ENCODE assay signal across 11 cellular contexts in the genomic region with DNA sequence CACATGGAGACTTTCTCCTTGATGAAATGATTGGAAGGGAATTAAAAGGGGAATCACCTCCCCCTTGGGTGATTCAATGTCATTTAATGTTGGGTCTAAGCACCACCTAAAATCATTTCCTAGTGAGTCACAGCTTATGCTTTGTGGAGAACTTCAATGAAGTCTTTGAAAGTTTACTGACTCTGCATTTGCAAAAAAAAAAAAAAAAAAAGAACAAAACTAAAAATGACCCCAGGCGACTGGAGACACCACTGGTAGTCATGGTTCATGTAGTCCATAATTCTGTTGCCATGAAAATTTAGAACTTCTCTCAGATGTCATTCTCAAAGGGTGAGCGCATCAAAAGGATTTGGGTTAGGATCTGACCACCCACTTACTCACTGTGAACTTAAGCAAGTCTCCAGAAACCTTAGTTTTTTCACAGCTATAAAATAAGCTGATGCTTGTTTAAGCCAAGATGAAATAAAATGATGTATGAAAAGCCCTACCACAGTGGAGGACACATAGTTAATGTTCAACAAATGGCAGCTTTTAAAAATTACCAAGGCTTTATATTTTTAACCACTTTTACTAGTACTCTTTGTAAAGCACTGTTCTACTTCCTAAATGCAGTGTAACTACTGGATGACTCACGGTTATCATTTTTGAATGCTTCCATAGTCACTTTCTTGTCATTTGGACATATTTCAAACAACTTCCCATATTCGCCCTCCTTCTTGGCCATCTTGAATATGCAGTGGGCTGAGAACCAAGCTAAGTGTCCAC. TPM values are rescaled to one million over a fixed set of nuclear protein-coding genes. Genes with fewer than 3 reads are reported as not detected.
A peak's percentile ranks its signal among the peaks of the same experiment; 100 is the strongest.
DNase-seq lines count a peak whose midpoint lies in the region; ATAC-seq and TF ChIP-seq lines count a peak whose summit lies in the region.
"Had no signal": no experiment of that assay in that cellular context is flagged by ENCODE, and none has a peak within 500 bp of the region (broad histone marks: within the 10 kb centered on the region; RNA-seq: fewer than 3 reads in every experiment).

No MANE protein-coding gene starts in this region.

- peak overlapping the region; percentile 89 for H3K27ac Mint-ChIP-seq in HFFc6
- H3K27ac Mint-ChIP-seq in stimulated activated memory B cell treated with anti-CD40 and anti-IgM and Interleukin-4, amounts not matched to agents 10 μg/mL and 1 μg/mL and 100 μg/mL, for 72 hours, result no peak overlapping the region
- H3K27ac Mint-ChIP-seq: effector memory CD8-positive, alpha-beta T cell had no signal

- H3K36me3 Mint-ChIP-seq in HFFc6 (ENCODE audit: low read depth), result no peaks in the 10 kb centered on the region
- no peaks in the 10 kb centered on the region for H3K36me3 Mint-ChIP-seq in stimulated activated memory B cell treated with anti-CD40 and anti-IgM and Interleukin-4, amounts not matched to agents 10 μg/mL and 1 μg/mL and 100 μg/mL, for 72 hours

- H3K27me3 Mint-ChIP-seq in HFFc6 (ENCODE audit: insufficient read depth), result peaks cover 10% of the 10 kb centered on the region
- peaks cover 18% of the 10 kb centered on the region for H3K27me3 Mint-ChIP-seq in stimulated activated memory B cell treated with anti-CD40 and anti-IgM and Interleukin-4, amounts not matched to agents 10 μg/mL and 1 μg/mL and 100 μg/mL, for 72 hours

- H3K9me3 Mint-ChIP-seq in HFFc6, result no peaks in the 10 kb centered on the region
- H3K9me3 Mint-ChIP-seq in stimulated activated memory B cell treated with anti-CD40 and anti-IgM and Interleukin-4, amounts not matched to agents 10 μg/mL and 1 μg/mL and 100 μg/mL, for 72 hours, result peaks cover 3% of the 10 kb centered on the region

- TF ChIP-seq CTCF in HFFc6 (IDR thresholded peaks at IDR 0.05), result no peak

- H3K4me1 Mint-ChIP-seq in HFFc6 (ENCODE audit: low read depth), result peaks cover 39% of the 10 kb centered on the region
- no peaks in the 10 kb centered on the region for H3K4me1 Mint-ChIP-seq in stimulated activated memory B cell treated with anti-CD40 and anti-IgM and Interleukin-4, amounts not matched to agents 10 μg/mL and 1 μg/mL and 100 μg/mL, for 72 hours

- in situ Hi-C loops in SK-MEL-5 (cut with HindIII; ENCODE audit: low pct_unique_long_range_greater_than_20kb, low sequenced_read_pairs), result no loop called here

- DNase-seq in AG20443 (ENCODE audit: low spot score) (peak; percentile 42), HFFc6 (peak; percentile 82), SK-MEL-5 (ENCODE audit: low read depth, low spot score) (peak; percentile 87), iris pigment epithelial cell (ENCODE audit: low read depth) (peak; percentile 33), NCI-H146 (lab: John Stamatoyannopoulos, UW) (no peak), SIG-M5 (lab: John Stamatoyannopoulos, UW) (no peak)
- DNase-seq: effector memory CD8-positive, alpha-beta T cell; KBM-7; mesendoderm had no signal

- ATAC-seq in GM21529 (IDR thresholded peaks at IDR 0.05; ENCODE audit: unreplicated experiment), result no peak
- no peak for ATAC-seq in stimulated activated memory B cell treated with anti-CD40 and anti-IgM and Interleukin-4, amounts not matched to agents 10 μg/mL and 1 μg/mL and 100 μg/mL, for 72 hours
- ATAC-seq: effector memory CD8-positive, alpha-beta T cell had no signal

- H3K4me3 Mint-ChIP-seq in HFFc6, result peak overlapping the region; percentile 74
- no peak overlapping the region for H3K4me3 Mint-ChIP-seq in stimulated activated memory B cell treated with anti-CD40 and anti-IgM and Interleukin-4, amounts not matched to agents 10 μg/mL and 1 μg/mL and 100 μg/mL, for 72 hours
- H3K4me3 Mint-ChIP-seq: effector memory CD8-positive, alpha-beta T cell had no signal

RNA-seq across cellular contexts. Expression of a gene that starts 18.1 kb away (rescaled TPM):
- under 1 TPM in 4 of 6 experiments, not detected in 2; 0.09 to 0.22 (median 0.12) TPM for total RNA-seq in HFFc6 (2021; fragmentation: NEBNext Ultra II Directional; extraction: Animal tissue kit (Norgen Biotek cat#: 25700))
- 0.03 TPM in 1 of 2 replicates, not detected in the other for total RNA-seq in SK-MEL-5 (2014; rRNA removed; shearing (Covaris generic))
- 0.03 and 0.04 TPM in 2 replicates for polyA plus RNA-seq in SK-MEL-5 (2015; cell fraction: cytosol; rRNA removed)
- polyA plus RNA-seq in SK-MEL-5 (2015; cell fraction: nucleus; rRNA removed), result 0.19 and 0.20 TPM in 2 replicates

RNA-seq across cellular contexts. Expression of a gene that starts 29.6 kb away (rescaled TPM):
- total RNA-seq in HFFc6 (2021; fragmentation: NEBNext Ultra II Directional; extraction: Animal tissue kit (Norgen Biotek cat#: 25700)), result 10 to 100 TPM in 5 of 6 experiments, 1 to 10 TPM in 1; 9.3 to 19.6 (median 16.6) TPM
- total RNA-seq in SK-MEL-5 (2014; rRNA removed; shearing (Covaris generic)), result 37.6 and 43.3 TPM in 2 replicates
- polyA plus RNA-seq in SK-MEL-5 (2015; cell fraction: cytosol; rRNA removed), result 41.9 and 51.6 TPM in 2 replicates
- polyA plus RNA-seq in SK-MEL-5 (2015; cell fraction: nucleus; rRNA removed), result 74.3 and 86.3 TPM in 2 replicates

Comparison
In these comparisons a context has a peak if more than half of its experiments do, and no peak if none do; other contexts are left out.
1. DNase-seq: peak in AG20443 (single experiment), HFFc6 (single experiment), SK-MEL-5 (single experiment) and iris pigment epithelial cell (single experiment); none in NCI-H146 (single experiment) and SIG-M5 (single experiment).